Comparison of ENCODE assay signal across 11 cellular contexts in the genomic region with DNA sequence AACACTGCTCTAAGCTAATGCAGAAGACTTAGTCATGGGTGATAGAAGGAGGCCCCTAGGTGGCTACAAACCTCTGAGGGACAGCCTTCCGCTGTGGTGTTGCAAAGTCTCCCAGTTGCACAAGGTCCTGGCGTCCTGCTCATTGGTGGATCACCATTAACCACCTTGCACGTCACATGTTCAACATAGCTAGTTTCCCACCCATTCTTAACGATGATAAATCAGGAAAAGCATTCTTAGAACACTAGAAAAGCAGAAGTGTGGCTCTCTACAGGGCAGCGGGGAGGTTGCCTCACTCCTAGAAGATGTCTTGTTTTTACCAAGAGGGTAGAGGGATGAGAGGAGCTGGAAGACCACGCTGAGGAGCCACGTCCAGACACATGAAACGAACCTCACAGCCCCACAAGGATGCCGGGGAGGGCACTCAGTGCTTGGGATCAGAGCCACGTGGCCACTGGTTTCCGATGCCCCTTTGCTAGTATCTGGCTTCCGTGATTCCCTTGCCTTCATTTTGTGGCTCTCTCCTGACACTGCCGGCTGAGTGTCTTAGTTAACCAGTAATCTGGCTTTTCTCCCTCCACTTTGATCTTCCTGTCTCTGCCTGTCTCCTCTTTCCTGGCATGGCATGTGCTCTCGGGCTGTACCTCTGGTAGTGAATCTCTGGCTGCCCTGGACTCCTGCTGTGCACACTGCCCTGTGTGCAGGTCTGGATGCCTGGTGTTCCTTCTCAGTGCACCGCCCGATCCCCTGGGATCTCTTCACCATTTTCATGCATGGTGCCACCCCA.
A peak's percentile ranks its signal among the peaks of the same experiment; 100 is the strongest.
DNase-seq lines count a peak whose midpoint lies in the region; ATAC-seq and TF ChIP-seq lines count a peak whose summit lies in the region.
"Had no signal": no experiment of that assay in that cellular context is flagged by ENCODE, and none has a peak within 500 bp of the region (broad histone marks: within the 10 kb centered on the region; RNA-seq: fewer than 3 reads in every experiment).

No MANE protein-coding gene starts in this region.

- no peaks in the 10 kb centered on the region for H3K27me3 Mint-ChIP-seq in activated B cell treated with CpG ODN at 0.5 μM for 24 hours

- H3K36me3 ChIP-seq in BLaER1 treated with 17β-estradiol and CSF1 and Interleukin-3, amounts not matched to agents 10 nM and 100 nM = peaks cover 0 to 39% (median 0%) of the 10 kb centered on the region in 11 experiments; a peak in 4 of 22 replicates
- H3K36me3 ChIP-seq: colonic mucosa had no signal

- TF ChIP-seq CTCF in activated B cell treated with CpG ODN at 0.5 μM for 24 hours (IDR thresholded peaks at IDR 0.05) = no peak

- H3K4me1 ChIP-seq in BLaER1 treated with 17β-estradiol and CSF1 and Interleukin-3, amounts not matched to agents 10 nM and 100 nM = peaks cover 0 to 67% (median 9%) of the 10 kb centered on the region in 10 experiments; a peak in 11 of 20 replicates
- H3K4me1 ChIP-seq: colonic mucosa had no signal

- H3K4me3 ChIP-seq in BLaER1 treated with 17β-estradiol and CSF1 and Interleukin-3, amounts not matched to agents 10 nM and 100 nM = no peak overlapping the region
- H3K4me3 ChIP-seq: colonic mucosa had no signal

- H3K4me3 Mint-ChIP-seq in activated B cell treated with CpG ODN at 0.5 μM for 24 hours = no peak overlapping the region

- peak overlapping the region; percentile 28 for H3K27ac Mint-ChIP-seq in activated B cell treated with CpG ODN at 0.5 μM for 24 hours

- peak overlapping the region in 7 of 11 experiments; percentile 6 to 69 (median 45); a peak in 12 of 22 replicates for H3K4me2 ChIP-seq in BLaER1 treated with 17β-estradiol and CSF1 and Interleukin-3, amounts not matched to agents 10 nM and 100 nM

- H3K9me3 Mint-ChIP-seq in activated B cell treated with CpG ODN at 0.5 μM for 24 hours = no peaks in the 10 kb centered on the region

- H4K20me1 ChIP-seq in BLaER1 treated with 17β-estradiol and CSF1 and Interleukin-3, amounts not matched to agents 10 nM and 100 nM = no peaks in the 10 kb centered on the region; a peak in 1 of 22 replicates

- DNase-seq in activated B cell treated with CpG ODN at 0.5 μM for 24 hours (no peak), left lobe of liver (ENCODE audit: low spot score) (peak; percentile 57), DMS153 treated with DMSO at 0.1 percent for 48 hours (lab: John Stamatoyannopoulos, UW; ENCODE audit: unreplicated experiment) (no peak), iPS-NIHi7 (ENCODE audit: extremely low spot score) (no peak)
- DNase-seq: colonic mucosa, NCI-H510A treated with DMSO at 0.1 percent for 48 hours had no signal

- H3K27ac ChIP-seq in BLaER1 treated with 17β-estradiol and CSF1 and Interleukin-3, amounts not matched to agents 10 nM and 100 nM = 0 out of 22 replicates have a peak overlapping the region, but pooled peaks of 1 of the 11 experiments have one; percentile 22
- H3K27ac ChIP-seq: C4-2B, colonic mucosa had no signal

- peak; percentile 50 for ATAC-seq in GM19463 (IDR thresholded peaks at IDR 0.05; ENCODE audit: unreplicated experiment)
- peak; percentile 59 for ATAC-seq in activated B cell treated with CpG ODN at 0.5 μM for 24 hours (ENCODE audit: low read depth)
- ATAC-seq in left lobe of liver = peak; percentile 90
- ATAC-seq in GM19035 (IDR thresholded peaks at IDR 0.05; ENCODE audit: unreplicated experiment) = no peak
- ATAC-seq in HG03520 (IDR thresholded peaks at IDR 0.05; ENCODE audit: unreplicated experiment) = no peak

- POLR2A ChIA-PET in activated B cell treated with CpG ODN at 0.5 μM for 24 hours (lab: Charles Lee) = interaction anchor here (1.4 to 1.7 kb wide), 2 partner anchors 46 to 58 kb away, joined by 5 read pairs; no protein-coding TSS in a partner anchor

- H3K9me3 ChIP-seq in BLaER1 treated with 17β-estradiol and CSF1 and Interleukin-3, amounts not matched to agents 10 nM and 100 nM (replicated peaks in 1 of 11) = no peaks in the 10 kb centered on the region
- H3K9me3 ChIP-seq: colonic mucosa had no signal

- intact Hi-C loops in activated B cell treated with CpG ODN at 0.5 μM for 24 hours (cut with micrococcal nuclease) = loop anchor here (5.0 kb wide), 2 partner anchors 92 to 152 kb away; a partner anchor contains a TSS

- no peak overlapping the region for H3K9ac ChIP-seq in BLaER1 treated with 17β-estradiol and CSF1 and Interleukin-3, amounts not matched to agents 10 nM and 100 nM

- H3K36me3 Mint-ChIP-seq in activated B cell treated with CpG ODN at 0.5 μM for 24 hours (ENCODE audit: low read depth) = peaks cover 61% of the 10 kb centered on the region

- CTCF ChIA-PET in activated B cell treated with CpG ODN at 0.5 μM for 24 hours (lab: Charles Lee) = no interaction called here

- no peaks in the 10 kb centered on the region for H3K27me3 ChIP-seq in BLaER1 treated with 17β-estradiol and CSF1 and Interleukin-3, amounts not matched to agents 10 nM and 100 nM
- H3K27me3 ChIP-seq: colonic mucosa had no signal

- peaks cover 44% of the 10 kb centered on the region for H3K4me1 Mint-ChIP-seq in activated B cell treated with CpG ODN at 0.5 μM for 24 hours

Comparison
In these comparisons a context has a peak if more than half of its experiments do, and no peak if none do; other contexts are left out.
1. ATAC-seq: peak in GM19463 (single experiment), activated B cell treated with CpG ODN at 0.5 μM for 24 hours (single experiment) and left lobe of liver (single experiment); none in GM19035 (single experiment) and HG03520 (single experiment).